Comparison of ENCODE assay signal across 8 cellular contexts in the genomic region with DNA sequence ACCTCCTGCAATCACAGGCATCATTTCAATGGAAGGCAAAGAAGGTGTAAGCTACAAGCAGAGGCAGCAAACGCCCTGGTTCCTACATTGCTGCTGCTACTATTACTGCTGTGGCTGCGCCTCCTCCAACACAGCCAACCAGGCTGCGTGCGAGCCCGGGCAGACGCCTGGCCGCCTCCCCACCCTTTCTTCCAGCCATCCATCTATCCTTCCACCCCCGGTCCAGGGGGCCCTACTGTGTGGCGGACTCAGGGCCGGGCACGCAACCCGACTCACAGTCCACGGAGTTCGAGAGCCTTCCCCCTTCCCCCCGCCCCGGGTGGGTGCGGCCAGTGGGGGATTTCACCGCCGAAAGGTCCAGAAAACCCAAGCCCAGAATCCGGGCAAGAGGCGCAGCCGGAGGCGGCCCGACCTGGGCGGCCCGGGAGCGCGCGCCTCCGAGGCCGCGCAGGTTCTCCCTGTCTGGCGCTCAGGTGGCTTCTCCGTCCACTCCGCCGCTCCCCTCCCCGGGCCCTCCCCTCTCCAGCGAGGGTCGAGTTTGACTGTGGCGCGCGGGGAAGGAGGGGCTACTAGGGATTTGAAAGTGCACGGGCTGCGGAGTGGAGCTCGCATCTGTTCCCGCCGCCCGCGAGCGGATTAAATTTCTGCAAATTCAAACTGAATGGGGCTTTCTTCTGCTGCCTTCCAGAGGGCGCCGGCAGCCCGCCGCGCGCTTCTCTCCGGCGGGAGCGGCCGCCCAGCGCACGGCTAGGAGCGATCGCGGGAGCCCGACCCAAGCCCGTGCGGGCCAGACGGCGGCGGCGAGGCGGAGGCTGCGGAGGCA. TPM values are rescaled to one million over a fixed set of nuclear protein-coding genes. Genes with fewer than 3 reads are reported as not detected.
DNase-seq lines count a peak whose midpoint lies in the region; ATAC-seq and TF ChIP-seq lines count a peak whose summit lies in the region.

A gene (plus strand): TSS at position 569 of the 823 bp plus-strand sequence. CDS start 655 bp downstream, outside the sequence.

- H3K36me3 ChIP-seq in IMR-90 (ENCODE audit: control insufficient read depth, insufficient read depth, low read length) (no peaks in the 10 kb centered on the region), mesodermal cell (ENCODE audit: control insufficient read depth, insufficient read depth, low read length) (peaks cover 9% of the 10 kb centered on the region), transverse colon (no peaks in the 10 kb centered on the region)

- no peak within 1 kb of the TSS for H3K56ac ChIP-seq in IMR-90 (ENCODE audit: extremely low read depth, insufficient read depth, low read length)

- H2AK5ac ChIP-seq in IMR-90 (ENCODE audit: low read depth, low read length), result no peak within 1 kb of the TSS; the same call in 1 of the 2 replicates

- no peak within 1 kb of the TSS for H2BK5ac ChIP-seq in IMR-90 (ENCODE audit: low read depth, low read length, poor library complexity, severe bottlenecking)

- TF ChIP-seq POLR2A in IMR-90 (IDR thresholded peaks at IDR 0.05; ENCODE audit: low read depth, low read length) (no peak), transverse colon (IDR thresholded peaks at IDR 0.05) (no peak)

- peak within 1 kb of the TSS; percentile 41 for H3K23ac ChIP-seq in IMR-90 (ENCODE audit: low read depth, low read length)

- H3K4me3 ChIP-seq in IMR-90 (ENCODE audit: insufficient read depth, low read depth, low read length) (peak within 1 kb of the TSS; percentile 89), mesodermal cell (ENCODE audit: extremely low read depth, insufficient read depth, low read length, poor library complexity, severe bottlenecking) (peak within 1 kb of the TSS; percentile 68), transverse colon (peak within 1 kb of the TSS; percentile 51 to 82 (median 72))

- peak within 1 kb of the TSS; percentile 81 for H3K4me2 ChIP-seq in IMR-90 (ENCODE audit: low read depth, low read length)

- H2BK20ac ChIP-seq in IMR-90 (ENCODE audit: low read depth, low read length), result peak within 1 kb of the TSS; percentile 6; the same call in 1 of the 2 replicates

- H3K27ac ChIP-seq in IMR-90 (ENCODE audit: insufficient read depth, low read length) (peak within 1 kb of the TSS; percentile 75), mesodermal cell (ENCODE audit: low read depth, low read length, severe bottlenecking) (no peak within 1 kb of the TSS), transverse colon (peak within 1 kb of the TSS; percentile 80 to 88 (median 84))

- TF ChIP-seq EP300 in transverse colon (IDR thresholded peaks at IDR 0.05; ENCODE audit: low read depth), result no peak

- no peak within 1 kb of the TSS for H3K27ac Mint-ChIP-seq in effector memory CD8-positive, alpha-beta T cell

- H2BK120ac ChIP-seq in IMR-90 (ENCODE audit: low read depth, low read length), result peak within 1 kb of the TSS; percentile 66

- peaks cover 4% of the 10 kb centered on the region; the same call in 1 of the 2 replicates for H3K4me1 ChIP-seq in IMR-90 (ENCODE audit: control insufficient read depth, insufficient read depth, low read length)
- peaks cover 9% of the 10 kb centered on the region for H3K4me1 ChIP-seq in mesodermal cell (ENCODE audit: control insufficient read depth, insufficient read depth, low read length, poor library complexity, severe bottlenecking)
- peaks cover 4 to 31% (median 14%) of the 10 kb centered on the region in 4 donors for H3K4me1 ChIP-seq in transverse colon

- ATAC-seq in IMR-90 (ENCODE audit: low read depth) (peak; percentile 69), GM21619 (IDR thresholded peaks at IDR 0.05; ENCODE audit: unreplicated experiment) (no peak)
- peak; percentile 7 for ATAC-seq in effector memory CD8-positive, alpha-beta T cell (replicated peaks)

- no peak within 1 kb of the TSS for H2BK15ac ChIP-seq in IMR-90 (ENCODE audit: low read depth, low read length)

- no peak within 1 kb of the TSS; the same call in 1 of the 2 replicates for H4K91ac ChIP-seq in IMR-90 (ENCODE audit: insufficient read depth, low read depth, low read length)

- H3K79me1 ChIP-seq in IMR-90 (ENCODE audit: low read depth in 1 of 2, low read length in 2 of 2), result peaks cover 0 to 20% of the 10 kb centered on the region in 2 experiments; a peak in 1 of 4 replicates

- WGBS in IMR-90 (ENCODE audit: extremely low coverage in 2 of 2, insufficient read length in 1 of 2), 2 experiments, result 0% methylated on average over 23 of the region's 74 CpGs; no CpG with 5 or more reads in 1 of the 2 experiments
- WGBS in mesodermal cell (ENCODE audit: insufficient coverage in 2 of 2), 2 experiments, result 0% methylated on average over 36 to 58 of the region's 74 CpGs
- 1% methylated on average over 42 of the region's 74 CpGs; no CpG with 5 or more reads in 1 of the 2 donors for WGBS in transverse colon (ENCODE audit: low coverage in 1 of 2), 2 donors

- peak; percentile 62 for DNase-seq in COLO668 (lab: John Stamatoyannopoulos, UW; ENCODE audit: unreplicated experiment)
- DNase-seq in IMR-90, result peak; percentile 54
- DNase-seq in SK-N-DZ (ENCODE audit: low spot score), result peak; percentile 83
- no peak for DNase-seq in effector memory CD8-positive, alpha-beta T cell
- peak; percentile 58 for DNase-seq in transverse colon
- DNase-seq in SHP77 treated with DMSO at 0.1 percent for 48 hours (lab: John Stamatoyannopoulos, UW), result no peak

- CTCF ChIA-PET in IMR-90 (lab: Yijun Ruan, JAX), result interaction anchor here (0.9 to 1.9 kb wide), 4 partner anchors 68 to 390 kb away, joined by 3 to 6 read pairs (median 4); no protein-coding TSS in a partner anchor

- POLR2A ChIA-PET in IMR-90 (lab: Charles Lee; ENCODE audit: unreplicated experiment), result no interaction called here

- H3K4me3 Mint-ChIP-seq in effector memory CD8-positive, alpha-beta T cell, result peak within 1 kb of the TSS; percentile 64 to 67

- peak within 1 kb of the TSS in 1 of 2 experiments; percentile 49; a peak in 1 of 4 replicates for H4K8ac ChIP-seq in IMR-90 (ENCODE audit: low read depth in 2 of 2, low read length in 2 of 2)

- H2AFZ ChIP-seq in IMR-90 (replicated peaks; ENCODE audit: low read length, poor library complexity), result peak within 1 kb of the TSS; percentile 89

- peak; percentile 43 for TF ChIP-seq CTCF in IMR-90 (conservative IDR thresholded peaks at IDR 0.05; ENCODE audit: low read depth, low read length)
- TF ChIP-seq CTCF in transverse colon (IDR thresholded peaks at IDR 0.05), result no peak

- no peaks in the 10 kb centered on the region for H3K36me3 Mint-ChIP-seq in effector memory CD8-positive, alpha-beta T cell (ENCODE audit: insufficient read depth)

- peak within 1 kb of the TSS; percentile 30; the same call in 1 of the 2 replicates for H4K5ac ChIP-seq in IMR-90 (ENCODE audit: low read depth, low read length)

- no TSS peak for BruUV-seq in IMR-90 (replicated peaks; lab: Mats Ljungman, UMichigan)

- H2AK9ac ChIP-seq in IMR-90 (replicated peaks; ENCODE audit: low read depth, low read length, poor library complexity), result peak within 1 kb of the TSS; percentile 59

- in situ Hi-C loops in IMR-90 (cut with MboI; ENCODE audit: low sequenced_read_pairs), result no loop called here
- in situ Hi-C loops in transverse colon (cut with MboI; ENCODE audit: low pct_ligation_motif_present in 1 of 4, low pct_unique_long_range_greater_than_20kb in 1 of 4, low sequenced_read_pairs in 3 of 4), result loop anchor here in 1 of 4 donors (25.0 kb wide), 2 partner anchors 140 to 390 kb away; no protein-coding TSS in a partner anchor

- no peaks in the 10 kb centered on the region for H3K9me3 ChIP-seq in IMR-90 (ENCODE audit: control insufficient read depth, insufficient read depth, low read length)
- no peaks in the 10 kb centered on the region for H3K9me3 ChIP-seq in mesodermal cell (ENCODE audit: control insufficient read depth, low read length)
- H3K9me3 ChIP-seq in transverse colon, result no peaks in the 10 kb centered on the region

- peak within 1 kb of the TSS; percentile 38; the same call in 1 of the 2 replicates for H3K18ac ChIP-seq in IMR-90 (ENCODE audit: low read depth, low read length)

- dilution Hi-C loops in IMR-90 (cut with HindIII; ENCODE audit: low sequenced_read_pairs, unreplicated experiment), result no loop called here

- H3K4ac ChIP-seq in IMR-90 (ENCODE audit: low read depth, low read length), result peak within 1 kb of the TSS; percentile 70; the same call in 1 of the 2 replicates

- no peak within 1 kb of the TSS; the same call in 1 of the 2 replicates for H3K14ac ChIP-seq in IMR-90 (replicated peaks; ENCODE audit: low read depth, low read length)

- H4K20me1 ChIP-seq in IMR-90 (ENCODE audit: insufficient read depth, low read length), result 0 out of 2 replicates have a peak, but pooled peaks cover 4% of the 10 kb centered on the region

- TF ChIP-seq RAD21 in IMR-90 (IDR thresholded peaks at IDR 0.05; ENCODE audit: low read length), result peak; percentile 52

- H3K4me1 Mint-ChIP-seq in effector memory CD8-positive, alpha-beta T cell (ENCODE audit: low read depth in 2 of 2), result peaks cover 0 to 5% of the 10 kb centered on the region in 2 donors

- H3K27me3 Mint-ChIP-seq in effector memory CD8-positive, alpha-beta T cell, result peaks cover 49 to 56% of the 10 kb centered on the region in 2 donors

- H3K27me3 ChIP-seq in IMR-90 (ENCODE audit: control insufficient read depth, insufficient read depth, low read length), result peaks cover 12% of the 10 kb centered on the region
- H3K27me3 ChIP-seq in transverse colon, result peaks cover 24% of the 10 kb centered on the region

- no peaks in the 10 kb centered on the region for H3K9me1 ChIP-seq in IMR-90 (ENCODE audit: insufficient read depth, low read length)

- H3K9me3 Mint-ChIP-seq in effector memory CD8-positive, alpha-beta T cell, result no peaks in the 10 kb centered on the region

- H3K9ac ChIP-seq in IMR-90 (ENCODE audit: low read depth, low read length), result peak within 1 kb of the TSS; percentile 84

- intact Hi-C loops in IMR-90 (cut with micrococcal nuclease), result loop anchor here (1.0 kb wide), 1 partner anchor 386 kb away; no protein-coding TSS in a partner anchor
- intact Hi-C loops in transverse colon (cut with DNase I; ENCODE audit: low total_unique reads), result no loop called here

TF ChIP-seq in IMR-90, 13 proteins besides CTCF, POLR2A, EP300 and RAD21 (continues in another document):
- TF ChIP-seq RCOR1 (IDR thresholded peaks at IDR 0.05; ENCODE audit: insufficient replicate concordance, low read length) (no peak), FOS (IDR thresholded peaks at IDR 0.05; ENCODE audit: low read depth, low read length) (no peak), CHD1 (IDR thresholded peaks at IDR 0.05; ENCODE audit: low read depth, low read length) (no peak), SMC3 (IDR thresholded peaks at IDR 0.05; ENCODE audit: low read depth, low read length) (0 out of 2 replicates have a peak, but pooled peaks have one; percentile 25), MAZ (IDR thresholded peaks at IDR 0.05; ENCODE audit: borderline replicate concordance, low read depth, low read length) (no peak)

RNA-seq across cellular contexts. Expression of the gene that starts here (rescaled TPM):
- total RNA-seq in IMR-90 (2012; rRNA removed) (1.1 and 2.0 TPM in 2 replicates), transverse colon (1 to 10 TPM; 1.8 to 6.7 (median 3.9) TPM)
- 1.0 and 1.3 TPM in 2 replicates for polyA plus RNA-seq in IMR-90 (2012; rRNA removed)
- 0.58 and 0.60 TPM in 2 replicates for polyA plus RNA-seq in IMR-90 (2012; cell fraction: cytosol; rRNA removed)
- polyA plus RNA-seq in IMR-90 (2012; cell fraction: nucleus; rRNA removed; ENCODE audit: low replicate concordance), result 0.52 and 0.96 TPM in 2 replicates
- 8.9 and 9.6 TPM in 2 replicates for polyA plus RNA-seq in SK-N-DZ (2014; cell fraction: cytosol; rRNA removed)
- 2.1 and 5.2 TPM in 2 replicates for polyA plus RNA-seq in SK-N-DZ (2014; cell fraction: nucleus; rRNA removed)
- polyA plus RNA-seq in mesodermal cell (2013, experiment 1 of 2), result 9.0 TPM
- 8.2 TPM for polyA plus RNA-seq in mesodermal cell (2013, experiment 2 of 2)

Comparison
In these comparisons a context has a peak if more than half of its experiments do, and no peak if none do; other contexts are left out.
1. DNase-seq: peak in COLO668 (single experiment), IMR-90 (single experiment), SK-N-DZ (single experiment) and transverse colon (single experiment); none in effector memory CD8-positive, alpha-beta T cell (0 of 3) and SHP77 treated with DMSO at 0.1 percent for 48 hours (single experiment).
2. Peak in every context shown above with its lines, with median percentiles within 50 percentile points of each other: H3K4me3 ChIP-seq.